ENCODE assay signal across 9 cellular contexts in the genomic region with DNA sequence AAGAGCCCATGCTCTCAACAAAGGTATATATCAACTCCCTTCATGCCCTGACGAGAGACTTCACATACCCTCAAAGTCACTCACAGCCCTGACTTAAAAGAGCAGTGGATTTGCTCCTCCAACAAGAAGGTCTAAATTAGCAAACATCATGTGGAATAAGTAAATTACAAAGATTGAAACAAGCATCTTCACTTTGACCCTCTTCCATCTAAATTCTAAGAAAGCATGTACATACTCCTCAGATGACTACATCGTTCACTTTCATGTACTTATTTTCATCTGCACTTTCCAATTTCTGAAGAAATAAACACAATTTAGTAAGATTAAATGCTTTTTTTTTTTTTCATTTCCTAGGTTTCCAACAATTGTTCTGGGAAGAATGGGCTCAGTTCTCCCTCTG.
"Had no signal": no experiment of that assay in that cellular context is flagged by ENCODE, and none has a peak within 500 bp of the region (broad histone marks: within the 10 kb centered on the region; RNA-seq: fewer than 3 reads in every experiment).

No MANE protein-coding gene starts in this region.

- H3K36me3 ChIP-seq: ascending aorta, ovary, sigmoid colon had no signal

- DNase-seq: activated CD4-positive, CD25-positive, alpha-beta regulatory T cell treated with anti-CD3 and anti-CD28 coated beads, Interleukin-2, amount 50 U/mL, for 72 hours; activated naive CD4-positive, alpha-beta T cell; dorsolateral prefrontal cortex; hippocampal formation; ovary; sigmoid colon; stimulated activated CD4-positive, alpha-beta T cell treated with anti-CD3 and anti-CD28 coated beads, Interleukin-12 subunit alpha, Interleukin-12 subunit beta, amount 100 ng/mL, for 4 hours; stimulated activated CD4-positive, alpha-beta T cell treated with anti-CD3 and anti-CD28 coated beads, Interleukin-2, amount 100 ng/mL, for 24 hours had no signal

- H3K4me1 ChIP-seq: ascending aorta had no signal

- H3K9me3 ChIP-seq: ascending aorta, ovary, sigmoid colon had no signal

- H3K4me3 ChIP-seq: ascending aorta, dorsolateral prefrontal cortex, ovary, sigmoid colon had no signal

- H3K27me3 ChIP-seq: ascending aorta, ovary, sigmoid colon had no signal

- H3K27ac ChIP-seq: ascending aorta, dorsolateral prefrontal cortex, ovary had no signal
